In the genomic region with DNA sequence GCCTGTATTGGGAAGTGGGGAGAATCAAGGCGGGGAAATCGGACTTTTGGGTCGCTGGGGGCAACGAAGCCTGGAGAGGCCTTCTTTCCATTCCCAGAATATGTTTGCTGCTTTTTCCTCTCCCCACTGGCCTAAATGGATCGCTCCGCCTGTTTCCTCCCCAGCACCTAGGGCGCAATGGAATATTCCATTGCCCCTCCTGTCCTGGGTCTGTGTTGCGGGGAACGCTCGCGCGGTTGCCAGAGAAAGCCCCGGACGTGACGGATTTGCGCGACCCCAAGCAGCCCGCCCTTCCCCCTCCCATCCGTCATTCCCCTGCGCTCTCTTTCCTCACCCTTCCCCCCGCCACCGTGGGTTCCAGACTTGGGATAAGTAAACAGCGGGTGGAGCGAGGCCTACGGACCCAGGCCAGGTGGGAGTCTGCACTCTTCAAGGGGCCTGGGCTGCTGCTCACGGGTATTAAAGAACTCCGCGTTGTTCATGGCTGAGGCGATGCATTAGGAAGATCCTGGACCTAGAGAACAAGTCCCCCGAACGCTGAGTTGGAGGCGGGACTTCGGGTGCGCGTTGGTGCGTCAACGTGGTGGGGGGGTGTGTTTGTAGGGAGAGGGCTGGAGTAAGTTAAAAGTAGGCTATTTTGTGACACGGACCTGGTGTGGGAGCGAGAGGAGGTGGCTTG, we compare ENCODE assay signal across 1 cellular context.
TF ChIP-seq lines count a peak whose summit lies in the region.

A gene with protein sequence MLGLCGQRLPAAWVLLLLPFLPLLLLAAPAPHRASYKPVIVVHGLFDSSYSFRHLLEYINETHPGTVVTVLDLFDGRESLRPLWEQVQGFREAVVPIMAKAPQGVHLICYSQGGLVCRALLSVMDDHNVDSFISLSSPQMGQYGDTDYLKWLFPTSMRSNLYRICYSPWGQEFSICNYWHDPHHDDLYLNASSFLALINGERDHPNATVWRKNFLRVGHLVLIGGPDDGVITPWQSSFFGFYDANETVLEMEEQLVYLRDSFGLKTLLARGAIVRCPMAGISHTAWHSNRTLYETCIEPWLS (plus strand): TSS at position 307 of the 679 bp plus-strand sequence. CDS start 454 bp downstream, outside the sequence.

TF ChIP-seq in H1, 55 proteins besides CTCF, POLR2A, EP300 and RAD21 (continued from another document):
- TF ChIP-seq SIRT6 (IDR thresholded peaks at IDR 0.05; ENCODE audit: low read length) (no peak), CHD1 (IDR thresholded peaks at IDR 0.05; ENCODE audit: low read depth, low read length) (peak; percentile 91), NRF1 (IDR thresholded peaks at IDR 0.05; ENCODE audit: low read depth, low read length) (no peak), CBX5 (IDR thresholded peaks at IDR 0.05; ENCODE audit: low read depth, low read length) (no peak), EZH2 (IDR thresholded peaks at IDR 0.05; ENCODE audit: low read depth, low read length, severe bottlenecking) (no peak)
